ENCODE assay signal across 24 cellular contexts in genomic region chr14:74263181-74263580, GRCh38. TPM values are rescaled to one million over a fixed set of nuclear protein-coding genes. Genes with fewer than 3 reads are reported as not detected.
A peak's percentile ranks its signal among the peaks of the same experiment; 100 is the strongest.
DNase-seq lines count a peak whose midpoint lies in the region; ATAC-seq, FAIRE-seq and TF ChIP-seq lines count a peak whose summit lies in the region.
"Had no signal": no experiment of that assay in that cellular context is flagged by ENCODE, and none has a peak within 500 bp of the region (broad histone marks: within the 10 kb centered on the region; RNA-seq: fewer than 3 reads in every experiment).

No MANE protein-coding gene starts in this region.

- DNase-seq in SK-N-SH, result no peak
- DNase-seq in HTR-8/SVneo (ENCODE audit: insufficient read length, low spot score), result no peak
- DNase-seq in bronchial epithelial cell (ENCODE audit: low read depth), result no peak
- DNase-seq in DMS153 (lab: John Stamatoyannopoulos, UW), result no peak
- DNase-seq in SJCRH30, result no peak
- DNase-seq in brain microvascular endothelial cell, result no peak
- DNase-seq: Calu3; CD8-positive, alpha-beta T cell; DMS53; DND-41; EL; Karpas-422; KBM-7 had no signal

- TF ChIP-seq CTCF in SK-N-SH (IDR thresholded peaks at IDR 0.05), result no peak
- TF ChIP-seq CTCF in bronchial epithelial cell (IDR thresholded peaks at IDR 0.05; ENCODE audit: insufficient read depth, low read length, severe bottlenecking), result no peak
- no peak for TF ChIP-seq CTCF in brain microvascular endothelial cell (IDR thresholded peaks at IDR 0.05; ENCODE audit: low read depth, low read length, missing control alignments)

- no peaks in the 10 kb centered on the region for H3F3A ChIP-seq in SK-N-SH (replicated peaks; ENCODE audit: insufficient read depth)

- no peaks in the 10 kb centered on the region for H4K20me1 ChIP-seq in SK-N-SH (ENCODE audit: insufficient read depth)

- peaks cover 19% of the 10 kb centered on the region for H3K27me3 ChIP-seq in SK-N-SH (ENCODE audit: insufficient read depth)
- peaks cover 5% of the 10 kb centered on the region for H3K27me3 ChIP-seq in bronchial epithelial cell (ENCODE audit: control insufficient read depth, insufficient read depth, low read length)
- peaks cover 6% of the 10 kb centered on the region; the same call in 1 of the 2 replicates for H3K27me3 ChIP-seq in SJCRH30
- H3K27me3 ChIP-seq in brain microvascular endothelial cell (replicated peaks), result no peaks in the 10 kb centered on the region

- POLR2A ChIA-PET in SK-N-SH (lab: Yijun Ruan, JAX), result interaction anchor here (0.6 kb wide), 1 partner anchor 19 kb away, joined by 5 read pairs; no protein-coding TSS in a partner anchor

- H3K9me3 ChIP-seq in SK-N-SH (no peaks in the 10 kb centered on the region), SJCRH30 (replicated peaks) (no peaks in the 10 kb centered on the region)
- H3K9me3 ChIP-seq: BLaER1, HAP-1 had no signal

- H3K79me2 ChIP-seq in SK-N-SH (ENCODE audit: insufficient read depth), result no peaks in the 10 kb centered on the region

- H3K27ac ChIP-seq in SK-N-SH (ENCODE audit: low read depth in 2 of 2, low read length in 1 of 2) (no peak overlapping the region), SJCRH30 (no peak overlapping the region), brain microvascular endothelial cell (no peak overlapping the region)
- H3K27ac ChIP-seq: 22Rv1, BLaER1 had no signal

- no peaks in the 10 kb centered on the region for H3K36me3 ChIP-seq in SK-N-SH (replicated peaks in 1 of 2; ENCODE audit: control insufficient read depth in 1 of 2, insufficient read depth in 2 of 2, low read length in 1 of 2)
- no peaks in the 10 kb centered on the region for H3K36me3 ChIP-seq in bronchial epithelial cell (ENCODE audit: control insufficient read depth, insufficient read depth, low read length)
- no peaks in the 10 kb centered on the region for H3K36me3 ChIP-seq in SJCRH30
- no peaks in the 10 kb centered on the region for H3K36me3 ChIP-seq in brain microvascular endothelial cell (replicated peaks)
- H3K36me3 ChIP-seq: BLaER1, HAP-1 had no signal

- 80% methylated on average over 9 of the region's 9 CpGs for WGBS in SK-N-SH (ENCODE audit: low lambda C conversion rate)

- no peak overlapping the region for H3K4me2 ChIP-seq in SK-N-SH
- H3K4me2 ChIP-seq: BLaER1 had no signal

- TF ChIP-seq EP300 in SK-N-SH (IDR thresholded peaks at IDR 0.05; ENCODE audit: borderline replicate concordance in 1 of 2, low read depth in 1 of 2, low read length in 1 of 2), result no peak

- TF ChIP-seq RAD21 in SK-N-SH (IDR thresholded peaks at IDR 0.05; ENCODE audit: low read length), result no peak

- H3K4me3 ChIP-seq in SK-N-SH (ENCODE audit: low read depth in 2 of 2, low read length in 1 of 2) (no peak overlapping the region), bronchial epithelial cell (ENCODE audit: low read depth, low read length) (no peak overlapping the region), SJCRH30 (no peak overlapping the region), brain microvascular endothelial cell (ENCODE audit: low read depth, low read length) (no peak overlapping the region)
- H3K4me3 ChIP-seq: BLaER1, HAP-1 had no signal

- no peak overlapping the region for H3K9ac ChIP-seq in SK-N-SH
- H3K9ac ChIP-seq: BLaER1 had no signal

- H3K4me1 ChIP-seq in SK-N-SH (ENCODE audit: control insufficient read depth in 1 of 2, insufficient read depth in 2 of 2, low read depth in 1 of 2, low read length in 1 of 2) (peaks cover 0 to 5% of the 10 kb centered on the region in 2 experiments; a peak in 1 of 4 replicates), SJCRH30 (no peaks in the 10 kb centered on the region)
- H3K4me1 ChIP-seq: HAP-1 had no signal

- in situ Hi-C loops in brain microvascular endothelial cell (cut with HindIII; ENCODE audit: low pct_ligation_motif_present, low sequenced_read_pairs), result no loop called here

- FAIRE-seq in HTR-8/SVneo (lab: Jason Lieb, UNC), result peak; percentile 95
- FAIRE-seq in bronchial epithelial cell (lab: Jason Lieb, UNC), result peak; percentile 28
- FAIRE-seq: GM12891, GM19239 had no signal

- ATAC-seq in SK-N-SH treated with all-trans-retinoic acid at 6 μM for 48 hours, result no peak
- ATAC-seq: CD8-positive, alpha-beta T cell had no signal

- CTCF ChIA-PET in SK-N-SH (lab: Yijun Ruan, JAX), result interaction anchor here (1.0 to 1.4 kb wide), 2 partner anchors 12 to 39 kb away, joined by 5 read pairs; partner anchors contain the start of gene ABCD4

- no peak overlapping the region for H2AFZ ChIP-seq in SK-N-SH (ENCODE audit: low read depth)

- H3K9me2 ChIP-seq in SK-N-SH, result no peaks in the 10 kb centered on the region

TF ChIP-seq in SK-N-SH, 30 proteins besides CTCF, POLR2A, EP300 and RAD21:
- TF ChIP-seq YY1 (IDR thresholded peaks at IDR 0.05; ENCODE audit: low read depth) (no peak), ELF1 (IDR thresholded peaks at IDR 0.05) (no peak), REST (IDR thresholded peaks at IDR 0.05; ENCODE audit: low read depth, low read length) (peak; percentile 84)

TF ChIP-seq in SK-N-SH treated with all-trans-retinoic acid at 6 μM for 48 hours, 23 proteins besides CTCF, POLR2A, EP300 and RAD21 (continues in another document):
- TF ChIP-seq TOX (CRISPR knock-in tag; IDR thresholded peaks at IDR 0.05; ENCODE audit: borderline replicate concordance) (no peak), GLIS3 (CRISPR knock-in tag; IDR thresholded peaks at IDR 0.05) (no peak), ISL1 (CRISPR knock-in tag; IDR thresholded peaks at IDR 0.05) (no peak), ZFP30 (CRISPR knock-in tag; IDR thresholded peaks at IDR 0.05) (no peak), CSDC2 (CRISPR knock-in tag; IDR thresholded peaks at IDR 0.05) (no peak), SNAI2 (CRISPR knock-in tag; IDR thresholded peaks at IDR 0.05) (no peak), CREB5 (CRISPR knock-in tag; IDR thresholded peaks at IDR 0.05; ENCODE audit: low read depth) (no peak), OSR1 (CRISPR knock-in tag; IDR thresholded peaks at IDR 0.05) (no peak), TCF4 (CRISPR knock-in tag; IDR thresholded peaks at IDR 0.05; ENCODE audit: borderline replicate concordance) (no peak)
- TF ChIP-seq, protein P1, sequence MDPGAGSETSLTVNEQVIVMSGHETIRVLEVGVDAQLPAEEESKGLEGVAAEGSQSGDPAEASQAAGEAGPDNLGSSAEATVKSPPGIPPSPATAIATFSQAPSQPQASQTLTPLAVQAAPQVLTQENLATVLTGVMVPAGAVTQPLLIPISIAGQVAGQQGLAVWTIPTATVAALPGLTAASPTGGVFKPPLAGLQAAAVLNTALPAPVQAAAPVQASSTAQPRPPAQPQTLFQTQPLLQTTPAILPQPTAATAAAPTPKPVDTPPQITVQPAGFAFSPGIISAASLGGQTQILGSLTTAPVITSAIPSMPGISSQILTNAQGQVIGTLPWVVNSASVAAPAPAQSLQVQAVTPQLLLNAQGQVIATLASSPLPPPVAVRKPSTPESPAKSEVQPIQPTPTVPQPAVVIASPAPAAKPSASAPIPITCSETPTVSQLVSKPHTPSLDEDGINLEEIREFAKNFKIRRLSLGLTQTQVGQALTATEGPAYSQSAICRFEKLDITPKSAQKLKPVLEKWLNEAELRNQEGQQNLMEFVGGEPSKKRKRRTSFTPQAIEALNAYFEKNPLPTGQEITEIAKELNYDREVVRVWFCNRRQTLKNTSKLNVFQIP (CRISPR knock-in tag; IDR thresholded peaks at IDR 0.05; ENCODE audit: borderline replicate concordance, low read depth), result no peak
- TF ChIP-seq, protein P2, sequence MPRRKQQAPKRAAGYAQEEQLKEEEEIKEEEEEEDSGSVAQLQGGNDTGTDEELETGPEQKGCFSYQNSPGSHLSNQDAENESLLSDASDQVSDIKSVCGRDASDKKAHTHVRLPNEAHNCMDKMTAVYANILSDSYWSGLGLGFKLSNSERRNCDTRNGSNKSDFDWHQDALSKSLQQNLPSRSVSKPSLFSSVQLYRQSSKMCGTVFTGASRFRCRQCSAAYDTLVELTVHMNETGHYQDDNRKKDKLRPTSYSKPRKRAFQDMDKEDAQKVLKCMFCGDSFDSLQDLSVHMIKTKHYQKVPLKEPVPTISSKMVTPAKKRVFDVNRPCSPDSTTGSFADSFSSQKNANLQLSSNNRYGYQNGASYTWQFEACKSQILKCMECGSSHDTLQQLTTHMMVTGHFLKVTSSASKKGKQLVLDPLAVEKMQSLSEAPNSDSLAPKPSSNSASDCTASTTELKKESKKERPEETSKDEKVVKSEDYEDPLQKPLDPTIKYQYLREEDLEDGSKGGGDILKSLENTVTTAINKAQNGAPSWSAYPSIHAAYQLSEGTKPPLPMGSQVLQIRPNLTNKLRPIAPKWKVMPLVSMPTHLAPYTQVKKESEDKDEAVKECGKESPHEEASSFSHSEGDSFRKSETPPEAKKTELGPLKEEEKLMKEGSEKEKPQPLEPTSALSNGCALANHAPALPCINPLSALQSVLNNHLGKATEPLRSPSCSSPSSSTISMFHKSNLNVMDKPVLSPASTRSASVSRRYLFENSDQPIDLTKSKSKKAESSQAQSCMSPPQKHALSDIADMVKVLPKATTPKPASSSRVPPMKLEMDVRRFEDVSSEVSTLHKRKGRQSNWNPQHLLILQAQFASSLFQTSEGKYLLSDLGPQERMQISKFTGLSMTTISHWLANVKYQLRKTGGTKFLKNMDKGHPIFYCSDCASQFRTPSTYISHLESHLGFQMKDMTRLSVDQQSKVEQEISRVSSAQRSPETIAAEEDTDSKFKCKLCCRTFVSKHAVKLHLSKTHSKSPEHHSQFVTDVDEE (CRISPR knock-in tag; IDR thresholded peaks at IDR 0.05), result no peak

RNA-seq across cellular contexts. Expression of gene VSX2, which starts 23.9 kb away (rescaled TPM):
- not detected in 2 replicates for polyA plus RNA-seq in SK-N-SH (2012; rRNA removed)
- polyA plus RNA-seq in SK-N-SH (2012; cell fraction: cytosol; rRNA removed), result not detected in 2 replicates
- polyA plus RNA-seq in SK-N-SH (2012; cell fraction: nucleus; rRNA removed), result not detected in 2 replicates
- total RNA-seq in bronchial epithelial cell, result not detected in 2 replicates
- total RNA-seq in SJCRH30 (2014; rRNA removed; shearing (Covaris generic)), result 0.02 and 0.03 TPM in 2 replicates
- total RNA-seq: A673; Calu3; CD8-positive, alpha-beta T cell; G401; H4 had no signal
- polyA plus RNA-seq: AG04450, CD14-positive monocyte had no signal

RNA-seq across cellular contexts. Expression of gene ABCD4, which starts 39.6 kb away (rescaled TPM):
- polyA plus RNA-seq in SK-N-SH (2012; rRNA removed), result 25.5 and 37.0 TPM in 2 replicates
- polyA plus RNA-seq in SK-N-SH (2012; cell fraction: cytosol; rRNA removed), result 16.2 and 18.6 TPM in 2 replicates
- 210 and 245 TPM in 2 replicates for polyA plus RNA-seq in SK-N-SH (2012; cell fraction: nucleus; rRNA removed)
- 13.2 and 14.0 TPM in 2 replicates for total RNA-seq in bronchial epithelial cell
- 26.3 and 30.6 TPM in 2 replicates for total RNA-seq in SJCRH30 (2014; rRNA removed; shearing (Covaris generic))
